Comparison of ENCODE assay signal across 8 cellular contexts in the genomic region with DNA sequence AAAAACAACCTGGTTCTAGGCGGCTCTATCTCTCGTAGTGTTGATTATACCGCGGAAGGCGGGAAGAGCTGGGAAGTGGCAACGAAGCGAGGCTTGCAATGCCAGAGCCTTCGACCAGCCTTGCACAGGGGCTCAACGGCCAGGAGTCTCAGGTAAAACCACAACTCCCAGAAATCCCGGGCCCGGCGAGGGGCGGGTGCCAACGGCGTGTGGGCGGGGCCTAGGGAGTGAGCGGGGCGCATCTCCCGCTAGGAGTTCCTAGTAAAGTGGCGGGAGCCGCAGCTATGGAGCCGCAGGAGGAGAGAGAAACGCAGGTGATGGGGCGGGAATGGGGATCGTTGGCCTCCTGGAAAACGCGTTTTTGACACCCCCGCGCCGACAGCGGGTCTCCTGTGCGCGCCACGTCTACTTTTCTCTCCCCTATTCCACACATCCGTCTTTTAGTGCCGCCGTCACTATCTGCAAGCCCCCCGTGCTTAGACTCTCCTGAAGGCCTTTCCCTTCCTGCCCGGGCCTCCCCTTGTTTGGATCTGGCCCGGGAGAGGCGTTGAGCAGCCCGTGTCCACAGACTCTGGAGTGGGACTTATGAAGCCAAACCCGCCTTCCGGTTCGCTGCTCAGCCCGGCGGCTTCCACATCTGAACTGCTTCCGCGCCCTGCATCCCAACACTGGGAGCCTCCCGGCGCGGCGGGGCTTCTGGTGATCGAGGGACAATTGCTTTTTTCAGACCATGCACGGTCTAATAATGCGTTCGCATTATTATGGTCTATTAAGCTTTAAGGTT. TPM values are rescaled to one million over a fixed set of nuclear protein-coding genes. Genes with fewer than 3 reads are reported as not detected.
DNase-seq lines count a peak whose midpoint lies in the region; ATAC-seq, FAIRE-seq and TF ChIP-seq lines count a peak whose summit lies in the region.

A gene with protein sequence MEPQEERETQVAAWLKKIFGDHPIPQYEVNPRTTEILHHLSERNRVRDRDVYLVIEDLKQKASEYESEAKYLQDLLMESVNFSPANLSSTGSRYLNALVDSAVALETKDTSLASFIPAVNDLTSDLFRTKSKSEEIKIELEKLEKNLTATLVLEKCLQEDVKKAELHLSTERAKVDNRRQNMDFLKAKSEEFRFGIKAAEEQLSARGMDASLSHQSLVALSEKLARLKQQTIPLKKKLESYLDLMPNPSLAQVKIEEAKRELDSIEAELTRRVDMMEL (plus strand): TSS at position 258 of the 784 bp plus-strand sequence. CDS start 27 bp downstream, at position 285.

- WGBS in heart left ventricle, 4 donors: 0 to 1% (median 0%) methylated on average over 55 to 57 of the region's 57 CpGs
- 0 to 2% methylated on average over 12 to 55 of the region's 57 CpGs for WGBS in transverse colon (ENCODE audit: low coverage in 1 of 2), 2 donors

- no peak for TF ChIP-seq CTCF in heart left ventricle (IDR thresholded peaks at IDR 0.05)
- TF ChIP-seq CTCF in transverse colon (IDR thresholded peaks at IDR 0.05): no peak

- no peak for TF ChIP-seq EP300 in transverse colon (IDR thresholded peaks at IDR 0.05; ENCODE audit: low read depth)

- DNase-seq in GM12892 (ENCODE audit: insufficient read length): peak; percentile 76
- DNase-seq in NCI-H146 (lab: John Stamatoyannopoulos, UW): peak; percentile 99
- DNase-seq in amniotic epithelial cell (ENCODE audit: low read depth): peak; percentile 74
- DNase-seq in heart left ventricle: peak; percentile 93 to 96 (median 94)
- peak; percentile 91 for DNase-seq in pons (ENCODE audit: low spot score)
- DNase-seq in transverse colon: peak; percentile 95

- H3K27ac ChIP-seq in heart left ventricle (peak within 1 kb of the TSS; percentile 30 to 91 (median 84)), transverse colon (peak within 1 kb of the TSS; percentile 91 to 95 (median 91))

- H3K36me3 ChIP-seq in heart left ventricle (peaks cover 0 to 25% (median 4%) of the 10 kb centered on the region in 9 donors), transverse colon (no peaks in the 10 kb centered on the region)

- TF ChIP-seq POLR2A in GM12892 (IDR thresholded peaks at IDR 0.05; ENCODE audit: low read depth, low read length): peak; percentile 65
- peak; percentile 32 to 77 for TF ChIP-seq POLR2A in heart left ventricle (IDR thresholded peaks at IDR 0.05)
- peak; percentile 77 for TF ChIP-seq POLR2A in transverse colon (IDR thresholded peaks at IDR 0.05)

- no peaks in the 10 kb centered on the region for H3K9me3 ChIP-seq in heart left ventricle
- H3K9me3 ChIP-seq in transverse colon: no peaks in the 10 kb centered on the region

- peaks cover 0 to 12% (median 6%) of the 10 kb centered on the region in 12 donors for H3K4me1 ChIP-seq in heart left ventricle
- H3K4me1 ChIP-seq in transverse colon: peaks cover 3 to 17% (median 12%) of the 10 kb centered on the region in 4 donors

- H3K27me3 ChIP-seq in heart left ventricle (no peaks in the 10 kb centered on the region), transverse colon (no peaks in the 10 kb centered on the region)

- ATAC-seq in HG02798 (IDR thresholded peaks at IDR 0.05; ENCODE audit: poor library complexity, unreplicated experiment): peak; percentile 98
- ATAC-seq in heart left ventricle: peak; percentile 91 to 98 (median 98)

- in situ Hi-C loops in transverse colon (cut with MboI; ENCODE audit: low pct_ligation_motif_present in 1 of 4, low pct_unique_long_range_greater_than_20kb in 1 of 4, low sequenced_read_pairs in 3 of 4): no loop called here

- H3K4me3 ChIP-seq in heart left ventricle (peak within 1 kb of the TSS; percentile 70 to 98 (median 80)), transverse colon (peak within 1 kb of the TSS; percentile 59 to 97 (median 84))

- peak; percentile 86 for FAIRE-seq in GM12892 (lab: Jason Lieb, UNC)

- intact Hi-C loops in T-helper 1 cell treated with Interleukin-12 subunit alpha and Interleukin-12 subunit beta and Interleukin-4 antibody, amounts not matched to agents 30 ng/mL and 1 ng/mL, for 36 hours (cut with micrococcal nuclease): loop anchor here (1.0 to 10.0 kb wide), 8 partner anchors 44 to 1046 kb away; partner anchors contain the start of genes EPG5, HDHD2, KATNAL2 and PIAS2
- intact Hi-C loops in heart left ventricle (cut with DNase I): loop anchor here in 1 of 10 donors (5.0 kb wide), 1 partner anchor 68 kb away; a partner anchor contains a TSS
- intact Hi-C loops in transverse colon (cut with DNase I; ENCODE audit: low total_unique reads): no loop called here

RNA-seq across cellular contexts. Expression of the gene that starts here (rescaled TPM):
- 74.3 TPM for polyA plus RNA-seq in GM12892 (2012; ENCODE audit: missing spikeins)
- total RNA-seq in T-helper 1 cell treated with Interleukin-12 subunit alpha and Interleukin-12 subunit beta and Interleukin-4 antibody, amounts not matched to agents 30 ng/mL and 1 ng/mL, for 36 hours: 39.5 and 39.8 TPM in 2 replicates
- total RNA-seq in heart left ventricle: 10 to 100 TPM in 4 of 9 donors, 1 to 10 TPM in 5; 6.7 to 15.1 (median 9.5) TPM
- polyA plus RNA-seq in heart left ventricle: 10 to 100 TPM; 13.0 to 18.6 TPM
- 10 to 100 TPM in 2 of 4 donors, 1 to 10 TPM in 1, not detected in 1; 1.6 to 33.5 (median 19.8) TPM for total RNA-seq in transverse colon

Comparison
In these comparisons a context has a peak if more than half of its experiments do, and no peak if none do; other contexts are left out.
1. Peak in every context shown above with its lines: DNase-seq, ATAC-seq, H3K4me3 ChIP-seq and H3K27ac ChIP-seq.